9 cellular contexts compared by ENCODE assay signal in genomic region chr15:72227192-72227586, GRCh38. TPM values are rescaled to one million over a fixed set of nuclear protein-coding genes. Genes with fewer than 3 reads are reported as not detected.
A peak's percentile ranks its signal among the peaks of the same experiment; 100 is the strongest.
DNase-seq lines count a peak whose midpoint lies in the region; ATAC-seq, FAIRE-seq and TF ChIP-seq lines count a peak whose summit lies in the region.
"Had no signal": no experiment of that assay in that cellular context is flagged by ENCODE, and none has a peak within 500 bp of the region (broad histone marks: within the 10 kb centered on the region; RNA-seq: fewer than 3 reads in every experiment).

No MANE protein-coding gene starts in this region.

- no peak overlapping the region for H2AFZ ChIP-seq in OCI-LY3 (ENCODE audit: low read depth, low read length)

- H3K27me3 ChIP-seq in OCI-LY3 (ENCODE audit: low read depth, low read length) (no peaks in the 10 kb centered on the region), stomach (no peaks in the 10 kb centered on the region)

- H3K4me2 ChIP-seq in OCI-LY3 (ENCODE audit: low read length), result peak overlapping the region; percentile 93

- WGBS in stomach, 5 donors, result 19 to 37% (median 29%) methylated on average over 8 of the region's 8 CpGs

- FAIRE-seq in kidney (lab: Jason Lieb, UNC) (no peak), D721Med (lab: Jason Lieb, UNC) (no peak)

- intact Hi-C loops in kidney (cut with DNase I) (no loop called here), stomach (cut with DNase I; ENCODE audit: low total_unique reads) (no loop called here)

- ATAC-seq in activated naive CD8-positive, alpha-beta T cell treated with anti-CD3 and anti-CD28 coated beads, Interleukin-2, amount 10 ng/mL, durations not matched to agents 7 days and 5 days (ENCODE audit: low read depth), result no peak

- peaks cover 32% of the 10 kb centered on the region for H3K36me3 Mint-ChIP-seq in activated naive CD8-positive, alpha-beta T cell treated with anti-CD3 and anti-CD28 coated beads, Interleukin-2, amount 10 ng/mL, durations not matched to agents 7 days and 5 days

- no peak for TF ChIP-seq CTCF in OCI-LY3 (IDR thresholded peaks at IDR 0.05; ENCODE audit: low read depth, low read length)
- no peak for TF ChIP-seq CTCF in kidney (IDR thresholded peaks at IDR 0.05; ENCODE audit: borderline replicate concordance, extremely low read depth, insufficient read depth)
- no peak for TF ChIP-seq CTCF in stomach (IDR thresholded peaks at IDR 0.05)
- no peak for TF ChIP-seq CTCF in D721Med (IDR thresholded peaks at IDR 0.05; ENCODE audit: insufficient read depth, missing control alignments)

- TF ChIP-seq EP300 in stomach (IDR thresholded peaks at IDR 0.05), result no peak

- H3K27ac ChIP-seq in OCI-LY3 (ENCODE audit: low read length), result peak overlapping the region; percentile 95
- H3K27ac ChIP-seq in kidney (ENCODE audit: low read depth in 2 of 2, low read length in 2 of 2), result peak overlapping the region; percentile 65 to 86
- H3K27ac ChIP-seq in stomach, result peak overlapping the region; percentile 18 to 96 (median 91)

- H4K20me1 ChIP-seq in OCI-LY3 (ENCODE audit: insufficient read depth, low read length), result peaks cover 50% of the 10 kb centered on the region

- no peaks in the 10 kb centered on the region for H3K27me3 Mint-ChIP-seq in activated naive CD8-positive, alpha-beta T cell treated with anti-CD3 and anti-CD28 coated beads, Interleukin-2, amount 10 ng/mL, durations not matched to agents 7 days and 5 days

- H3K9ac ChIP-seq in OCI-LY3 (ENCODE audit: low read length) (peak overlapping the region; percentile 82), kidney (ENCODE audit: low read length in 2 of 2) (peak overlapping the region in 1 of 2 donors; percentile 22)

- H3K4me3 Mint-ChIP-seq in activated naive CD8-positive, alpha-beta T cell treated with anti-CD3 and anti-CD28 coated beads, Interleukin-2, amount 10 ng/mL, durations not matched to agents 7 days and 5 days, result peak overlapping the region; percentile 80

- peaks cover 49% of the 10 kb centered on the region for H3K4me1 ChIP-seq in OCI-LY3 (ENCODE audit: low read length)
- H3K4me1 ChIP-seq in kidney (ENCODE audit: control insufficient read depth in 1 of 2, insufficient read depth in 1 of 2, low read depth in 1 of 2, low read length in 2 of 2), result peaks cover 15 to 33% of the 10 kb centered on the region in 2 donors
- peaks cover 47 to 72% (median 61%) of the 10 kb centered on the region in 4 donors for H3K4me1 ChIP-seq in stomach

- peaks cover 95% of the 10 kb centered on the region for H3K79me2 ChIP-seq in OCI-LY3 (ENCODE audit: low read length)

- H3K9me3 ChIP-seq in OCI-LY3 (ENCODE audit: insufficient read depth, low read length), result no peaks in the 10 kb centered on the region
- no peaks in the 10 kb centered on the region for H3K9me3 ChIP-seq in kidney (ENCODE audit: control insufficient read depth in 1 of 2, low read length in 2 of 2)
- no peaks in the 10 kb centered on the region for H3K9me3 ChIP-seq in stomach

- peak overlapping the region; percentile 89 for H3K27ac Mint-ChIP-seq in activated naive CD8-positive, alpha-beta T cell treated with anti-CD3 and anti-CD28 coated beads, Interleukin-2, amount 10 ng/mL, durations not matched to agents 7 days and 5 days

- H3K4me1 Mint-ChIP-seq in activated naive CD8-positive, alpha-beta T cell treated with anti-CD3 and anti-CD28 coated beads, Interleukin-2, amount 10 ng/mL, durations not matched to agents 7 days and 5 days, result peaks cover 52% of the 10 kb centered on the region

- H3K9me3 Mint-ChIP-seq in activated naive CD8-positive, alpha-beta T cell treated with anti-CD3 and anti-CD28 coated beads, Interleukin-2, amount 10 ng/mL, durations not matched to agents 7 days and 5 days, result no peaks in the 10 kb centered on the region

- peak overlapping the region; percentile 80 for H3K4me3 ChIP-seq in OCI-LY3 (ENCODE audit: low read length)
- peak overlapping the region in 1 of 2 donors; percentile 37 for H3K4me3 ChIP-seq in kidney (ENCODE audit: low read length in 2 of 2)
- peak overlapping the region in 2 of 4 donors; percentile 10 to 12 for H3K4me3 ChIP-seq in stomach

- peak; percentile 34 for DNase-seq in ELF-1 (ENCODE audit: low read depth, low spot score)
- no peak for DNase-seq in activated naive CD8-positive, alpha-beta T cell treated with anti-CD3 and anti-CD28 coated beads, Interleukin-2, amount 10 ng/mL, durations not matched to agents 7 days and 5 days
- no peak for DNase-seq in kidney
- DNase-seq in stomach, result no peak
- no peak for DNase-seq in D721Med (ENCODE audit: insufficient read length, low spot score)
- no peak for DNase-seq in cerebellum (ENCODE audit: low spot score)
- no peak for DNase-seq in T1000 (lab: John Stamatoyannopoulos, UW)

- POLR2A ChIA-PET in activated naive CD8-positive, alpha-beta T cell treated with anti-CD3 and anti-CD28 coated beads, Interleukin-2, amount 10 ng/mL, durations not matched to agents 7 days and 5 days (lab: Charles Lee), result interaction anchor here (0.6 to 2.3 kb wide), 14 partner anchors 9 to 313 kb away, joined by 3 to 16 read pairs (median 4); partner anchors contain the start of genes HEXA, MYO9A and SENP8

- H3K36me3 ChIP-seq in OCI-LY3 (replicated peaks; ENCODE audit: low read depth, low read length) (peaks cover 63% of the 10 kb centered on the region), kidney (ENCODE audit: control insufficient read depth in 1 of 2, insufficient read depth in 2 of 2, low read length in 2 of 2) (peaks cover 0 to 2% of the 10 kb centered on the region in 2 donors), stomach (peaks cover 0 to 15% (median 10%) of the 10 kb centered on the region in 4 donors)

- TF ChIP-seq POLR2A in stomach (IDR thresholded peaks at IDR 0.05), result no peak

RNA-seq across cellular contexts. Expression of gene PKM, which starts 3.8 kb away (rescaled TPM):
- 100 to 1,000 TPM; 965 to 980 TPM for total RNA-seq in activated naive CD8-positive, alpha-beta T cell treated with anti-CD3 and anti-CD28 coated beads, Interleukin-2, amount 10 ng/mL, durations not matched to agents 7 days and 5 days
- 1,124 TPM for total RNA-seq in kidney
- polyA plus RNA-seq in kidney (ENCODE audit: insufficient read depth, low read depth, low replicate concordance), result 799 TPM
- 100 to 1,000 TPM in 4 of 5 donors, 10 to 100 TPM in 1; 79.9 to 452 (median 274) TPM for total RNA-seq in stomach
- 100 to 1,000 TPM; 150 to 332 (median 271) TPM for polyA plus RNA-seq in stomach
- total RNA-seq in cerebellum, result 327 TPM

RNA-seq across cellular contexts. Expression of gene GRAMD2A, which starts 29.6 kb away (rescaled TPM):
- total RNA-seq in activated naive CD8-positive, alpha-beta T cell treated with anti-CD3 and anti-CD28 coated beads, Interleukin-2, amount 10 ng/mL, durations not matched to agents 7 days and 5 days, result not detected
- 5.4 TPM for total RNA-seq in kidney
- polyA plus RNA-seq in kidney (ENCODE audit: insufficient read depth, low read depth, low replicate concordance), result 2.7 TPM
- under 1 TPM in 2 of 5 donors, not detected in 3; 0.29 to 0.92 TPM for total RNA-seq in stomach
- under 1 TPM in 2 of 3 donors, not detected in 1; 0.37 to 0.80 TPM for polyA plus RNA-seq in stomach
- 0.36 TPM for total RNA-seq in cerebellum
- total RNA-seq: SK-MEL-5 had no signal

RNA-seq across cellular contexts. Expression of gene PARP6, which starts 45.2 kb away (rescaled TPM):
- 10 to 100 TPM; 86.7 to 90.2 TPM for total RNA-seq in activated naive CD8-positive, alpha-beta T cell treated with anti-CD3 and anti-CD28 coated beads, Interleukin-2, amount 10 ng/mL, durations not matched to agents 7 days and 5 days
- total RNA-seq in kidney, result 69.7 TPM
- polyA plus RNA-seq in kidney (ENCODE audit: insufficient read depth, low read depth, low replicate concordance), result 50.4 TPM
- total RNA-seq in stomach, result 100 to 1,000 TPM in 1 of 5 donors, 10 to 100 TPM in 4; 29.6 to 101 (median 58.4) TPM
- 10 to 100 TPM; 60.5 to 73.4 (median 66.7) TPM for polyA plus RNA-seq in stomach
- 68.8 TPM for total RNA-seq in cerebellum
